In the genomic region with DNA sequence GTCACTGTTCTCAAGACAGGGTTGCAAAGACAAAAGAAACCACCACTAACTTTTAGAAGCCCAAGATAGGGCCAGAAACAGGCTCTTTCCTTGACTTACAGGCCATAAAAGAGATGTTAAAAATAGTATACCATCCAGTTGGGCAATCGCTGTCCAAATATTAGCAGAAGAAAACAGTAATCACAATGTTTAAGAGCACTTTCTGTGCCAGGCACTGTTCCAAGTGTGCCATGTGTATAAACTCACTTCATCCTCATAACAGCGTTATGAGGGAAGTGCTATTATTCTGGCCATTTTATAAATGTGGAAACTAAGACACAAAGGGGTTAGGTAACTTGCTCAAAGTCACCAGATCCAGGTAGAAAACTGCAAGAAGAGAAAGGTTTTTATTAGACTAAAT, we compare ENCODE assay signal across 16 cellular contexts.
"Had no signal": no experiment of that assay in that cellular context is flagged by ENCODE, and none has a peak within 500 bp of the region (broad histone marks: within the 10 kb centered on the region; RNA-seq: fewer than 3 reads in every experiment).

No MANE protein-coding gene starts in this region.

- H3K4me1 Mint-ChIP-seq: endodermal cell had no signal

- H3K4me3 ChIP-seq: psoas muscle had no signal

- H3K27ac ChIP-seq: psoas muscle had no signal

- H3K27me3 Mint-ChIP-seq: natural killer cell treated with Interleukin-12 subunit alpha and Interleukin-12 subunit beta and Interleukin-15 and Interleukin-18, amount 100 ng/mL, for 72 hours had no signal

- H3K9me3 Mint-ChIP-seq: natural killer cell treated with Interleukin-12 subunit alpha and Interleukin-12 subunit beta and Interleukin-15 and Interleukin-18, amount 100 ng/mL, for 72 hours had no signal

- H3K9me3 ChIP-seq: psoas muscle had no signal

- H3K4me1 ChIP-seq: psoas muscle had no signal

- DNase-seq: activated CD4-positive, alpha-beta T cell treated with anti-CD3 and anti-CD28 coated beads, Interleukin-2, amount 50 U/mL, for 4 hours; activated effector memory CD4-positive, alpha-beta T cell treated with anti-CD3 and anti-CD28 coated beads, Interleukin-2, amount 50 U/mL, for 16 hours; activated T-cell treated with anti-CD3 and anti-CD28 coated beads, Interleukin-2, amount 50 U/mL, for 1 hour; cerebellar nuclear complex; dermis blood vessel endothelial cell; endodermal cell; erythroblast; nucleus accumbens; psoas muscle; stimulated activated CD4-positive, alpha-beta T cell treated with anti-CD3 and anti-CD28 coated beads, Interleukin-2, amount 100 ng/mL, for 24 hours; stimulated activated naive CD4-positive, alpha-beta T cell treated with Interleukin-2 at 50 U/mL for 16 hours had no signal

- ATAC-seq: activated CD4-positive, CD25-positive, alpha-beta regulatory T cell treated with anti-CD3 and anti-CD28 coated beads, Interleukin-2, amount 50 U/mL, for 24 hours; activated naive CD4-positive, alpha-beta T cell treated with anti-CD3 and anti-CD28 coated beads, Interleukin-2, amount 50 U/mL, for 72 hours; natural killer cell treated with Interleukin-12 subunit alpha and Interleukin-12 subunit beta and Interleukin-15 and Interleukin-18, amount 100 ng/mL, for 72 hours; psoas muscle; sciatic nerve had no signal

- H3K4me3 Mint-ChIP-seq: endodermal cell; natural killer cell treated with Interleukin-12 subunit alpha and Interleukin-12 subunit beta and Interleukin-15 and Interleukin-18, amount 100 ng/mL, for 72 hours; T-helper 1 cell treated with Interleukin-12 subunit alpha and Interleukin-12 subunit beta and Interleukin-4 antibody, amounts not matched to agents 30 μg/mL and 1 μg/mL, for 36 hours had no signal

- H3K27ac Mint-ChIP-seq: activated naive CD4-positive, alpha-beta T cell treated with anti-CD3 and anti-CD28 coated beads, Interleukin-2, amount 50 U/mL, for 72 hours; endodermal cell; natural killer cell treated with Interleukin-12 subunit alpha and Interleukin-12 subunit beta and Interleukin-15 and Interleukin-18, amount 100 ng/mL, for 72 hours; T-helper 1 cell treated with Interleukin-12 subunit alpha and Interleukin-12 subunit beta and Interleukin-4 antibody, amounts not matched to agents 30 μg/mL and 1 μg/mL, for 36 hours had no signal
